In genomic region chr12:51907864-51908425, GRCh38 we compare ENCODE assay signal across 1 cellular context.
TF ChIP-seq lines count a peak whose summit lies in the region.

No MANE protein-coding gene starts in this region.

TF ChIP-seq in HepG2, 621 proteins besides CTCF, POLR2A, EP300 and RAD21:
- no peak for TF ChIP-seq NR1H2 (CRISPR knock-in tag; IDR thresholded peaks at IDR 0.05; ENCODE audit: borderline replicate concordance, low read depth)
- no peak for TF ChIP-seq SIX1 (CRISPR knock-in tag; IDR thresholded peaks at IDR 0.05; ENCODE audit: borderline replicate concordance)
- TF ChIP-seq, protein P1, sequence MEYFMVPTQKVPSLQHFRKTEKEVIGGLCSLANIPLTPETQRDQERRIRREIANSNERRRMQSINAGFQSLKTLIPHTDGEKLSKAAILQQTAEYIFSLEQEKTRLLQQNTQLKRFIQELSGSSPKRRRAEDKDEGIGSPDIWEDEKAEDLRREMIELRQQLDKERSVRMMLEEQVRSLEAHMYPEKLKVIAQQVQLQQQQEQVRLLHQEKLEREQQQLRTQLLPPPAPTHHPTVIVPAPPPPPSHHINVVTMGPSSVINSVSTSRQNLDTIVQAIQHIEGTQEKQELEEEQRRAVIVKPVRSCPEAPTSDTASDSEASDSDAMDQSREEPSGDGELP (IDR thresholded peaks at IDR 0.05; ENCODE audit: borderline replicate concordance, low read depth) = no peak
- no peak for TF ChIP-seq ZFYVE20 (CRISPR knock-in tag; IDR thresholded peaks at IDR 0.05; ENCODE audit: borderline replicate concordance, low read depth)
- TF ChIP-seq ZKSCAN1 (IDR thresholded peaks at IDR 0.05; ENCODE audit: low read length) = no peak
- no peak for TF ChIP-seq SCMH1 (CRISPR knock-in tag; IDR thresholded peaks at IDR 0.05; ENCODE audit: borderline replicate concordance)
- TF ChIP-seq MTF1 (CRISPR knock-in tag; IDR thresholded peaks at IDR 0.05) = no peak
TF ChIP-seq in HepG2: peak in this region for 0.
